17 cellular contexts compared by ENCODE assay signal in the genomic region with DNA sequence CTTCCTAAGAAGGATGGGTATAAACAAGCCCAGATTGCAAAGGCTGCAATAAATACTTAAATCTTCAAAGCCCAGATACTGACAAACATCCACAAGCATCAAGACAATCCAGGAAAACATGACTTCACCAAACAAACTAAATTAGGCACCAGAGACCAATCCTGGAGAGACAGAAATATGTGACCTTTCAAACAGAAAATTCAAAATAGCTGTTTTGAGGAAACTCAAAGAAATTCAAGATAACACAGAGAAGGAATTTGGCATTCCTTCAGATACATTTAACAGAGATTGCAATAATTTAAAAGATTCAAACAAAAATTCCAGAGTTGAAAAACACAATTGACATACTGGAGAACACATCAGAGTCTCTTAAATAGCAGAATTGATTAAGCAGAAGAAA.
"Had no signal": no experiment of that assay in that cellular context is flagged by ENCODE, and none has a peak within 500 bp of the region (broad histone marks: within the 10 kb centered on the region; RNA-seq: fewer than 3 reads in every experiment).

No MANE protein-coding gene starts in this region.

- H3K36me3 Mint-ChIP-seq: stimulated activated effector memory CD8-positive, alpha-beta T cell treated with anti-CD3 and anti-CD28 coated beads, Interleukin-12 subunit alpha, Interleukin-12 subunit beta, amount 100 ng/mL, for 72 hours had no signal

- DNase-seq: activated CD4-positive, alpha-beta T cell treated with anti-CD3 and anti-CD28 coated beads for 4 hours; activated CD8-positive, alpha-beta memory T cell treated with anti-CD3 and anti-CD28 coated beads, Interleukin-2, amount 50 U/mL, for 4 hours; activated CD8-positive, alpha-beta T cell treated with anti-CD3 and anti-CD28 coated beads, Interleukin-2, amount 10 ng/mL, durations not matched to agents 7 days and 5 days; activated gamma-delta T cell; activated T-cell treated with anti-CD3 and anti-CD28 coated beads, Interleukin-2, amount 50 U/mL, for 48 hours; central memory CD4-positive, alpha-beta T cell; effector memory CD4-positive, alpha-beta T cell; hippocampal formation; left ventricle myocardium superior; mesenchymal stem cell; retina had no signal

- H3K4me3 ChIP-seq: thoracic aorta had no signal

- H3K27me3 Mint-ChIP-seq: brain had no signal

- H3K36me3 ChIP-seq: thoracic aorta had no signal

- ATAC-seq: activated CD8-positive, alpha-beta T cell treated with anti-CD3 and anti-CD28 coated beads, Interleukin-2, amount 10 ng/mL, durations not matched to agents 7 days and 5 days; left ventricle myocardium superior; natural killer cell treated with Interleukin-12 subunit alpha and Interleukin-12 subunit beta and Interleukin-15 and Interleukin-18, amount 100 ng/mL, for 72 hours had no signal

- H3K4me3 Mint-ChIP-seq: activated CD8-positive, alpha-beta T cell treated with anti-CD3 and anti-CD28 coated beads, Interleukin-2, amount 10 ng/mL, durations not matched to agents 7 days and 5 days; activated naive CD8-positive, alpha-beta T cell; brain; dendritic cell treated with granulocyte-macrophage colony-stimulating factor and Interleukin-4, amounts not matched to agents 40 ng/mL and 50 ng/mL, for 4 days; natural killer cell treated with Interleukin-12 subunit alpha and Interleukin-12 subunit beta and Interleukin-15 and Interleukin-18, amount 100 ng/mL, for 72 hours; stimulated activated effector memory CD8-positive, alpha-beta T cell treated with anti-CD3 and anti-CD28 coated beads, Interleukin-12 subunit alpha, Interleukin-12 subunit beta, amount 100 ng/mL, for 72 hours had no signal

- H3K27ac ChIP-seq: thoracic aorta had no signal

- H3K27ac Mint-ChIP-seq: activated CD8-positive, alpha-beta T cell treated with anti-CD3 and anti-CD28 coated beads, Interleukin-2, amount 10 ng/mL, durations not matched to agents 7 days and 5 days; activated naive CD8-positive, alpha-beta T cell; dendritic cell treated with granulocyte-macrophage colony-stimulating factor and Interleukin-4, amounts not matched to agents 40 ng/mL and 50 ng/mL, for 4 days; natural killer cell treated with Interleukin-12 subunit alpha and Interleukin-12 subunit beta and Interleukin-15 and Interleukin-18, amount 100 ng/mL, for 72 hours; stimulated activated effector memory CD8-positive, alpha-beta T cell treated with anti-CD3 and anti-CD28 coated beads, Interleukin-12 subunit alpha, Interleukin-12 subunit beta, amount 100 ng/mL, for 72 hours had no signal

- H3K9me3 Mint-ChIP-seq: natural killer cell treated with Interleukin-12 subunit alpha and Interleukin-12 subunit beta and Interleukin-15 and Interleukin-18, amount 100 ng/mL, for 72 hours had no signal
